Comparison of ENCODE assay signal across 11 cellular contexts in genomic region chr1:174912243-174912642, GRCh38.
DNase-seq lines count a peak whose midpoint lies in the region; ATAC-seq lines count a peak whose summit lies in the region.
"Had no signal": no experiment of that assay in that cellular context is flagged by ENCODE, and none has a peak within 500 bp of the region (broad histone marks: within the 10 kb centered on the region; RNA-seq: fewer than 3 reads in every experiment).

No MANE protein-coding gene starts in this region.

- no peak overlapping the region for H3K4me2 ChIP-seq in Karpas-422 (ENCODE audit: low read depth, low read length, poor library complexity, severe bottlenecking)

- H3K9me3 ChIP-seq in Karpas-422 (ENCODE audit: low read length), result no peaks in the 10 kb centered on the region
- H3K9me3 ChIP-seq: sigmoid colon had no signal

- H2AFZ ChIP-seq in Karpas-422 (ENCODE audit: low read length), result no peak overlapping the region

- peaks cover 35% of the 10 kb centered on the region for H3K4me1 Mint-ChIP-seq in activated naive CD8-positive, alpha-beta T cell treated with anti-CD3 and anti-CD28 coated beads, Interleukin-2, amount 50 U/mL, for 24 hours
- H3K4me1 Mint-ChIP-seq in stimulated activated memory B cell treated with anti-CD40 and anti-IgM and Interleukin-4, amounts not matched to agents 10 μg/mL and 1 μg/mL and 100 μg/mL, for 72 hours, result peaks cover 17% of the 10 kb centered on the region

- DNase-seq in activated T-cell treated with anti-CD3 and anti-CD28 coated beads for 48 hours (ENCODE audit: low read depth) (peak; percentile 24), Karpas-422 (no peak), SW480 (ENCODE audit: low spot score) (no peak)
- DNase-seq in activated T-cell treated with anti-CD3 and anti-CD28 coated beads, Interleukin-2, amount 50 U/mL, for 1 hour, result no peak
- peak; percentile 10 for DNase-seq in activated naive CD8-positive, alpha-beta T cell treated with anti-CD3 and anti-CD28 coated beads, Interleukin-2, amount 50 U/mL, for 24 hours
- DNase-seq: DMS153, left colon, sigmoid colon had no signal

- no peaks in the 10 kb centered on the region for H3K79me2 ChIP-seq in Karpas-422 (ENCODE audit: low read length)

- no peaks in the 10 kb centered on the region for H3K9me2 ChIP-seq in Karpas-422 (replicated peaks; ENCODE audit: insufficient read depth, low read length)

- ATAC-seq in HG03159 (IDR thresholded peaks at IDR 0.05; ENCODE audit: unreplicated experiment), result peak; percentile 54
- ATAC-seq in activated naive CD8-positive, alpha-beta T cell treated with anti-CD3 and anti-CD28 coated beads, Interleukin-2, amount 50 U/mL, for 24 hours, result peak; percentile 81
- peak; percentile 58 for ATAC-seq in stimulated activated memory B cell treated with anti-CD40 and anti-IgM and Interleukin-4, amounts not matched to agents 10 μg/mL and 1 μg/mL and 100 μg/mL, for 72 hours
- no peak for ATAC-seq in HG03135 (IDR thresholded peaks at IDR 0.05; ENCODE audit: unreplicated experiment)

- peaks cover 5% of the 10 kb centered on the region for H3K4me1 ChIP-seq in Karpas-422 (ENCODE audit: low read length)
- H3K4me1 ChIP-seq: sigmoid colon had no signal

- peaks cover 4% of the 10 kb centered on the region for H3K36me3 Mint-ChIP-seq in activated naive CD8-positive, alpha-beta T cell treated with anti-CD3 and anti-CD28 coated beads, Interleukin-2, amount 50 U/mL, for 24 hours (ENCODE audit: low read depth)
- H3K36me3 Mint-ChIP-seq in stimulated activated memory B cell treated with anti-CD40 and anti-IgM and Interleukin-4, amounts not matched to agents 10 μg/mL and 1 μg/mL and 100 μg/mL, for 72 hours, result peaks cover 15% of the 10 kb centered on the region

- peak overlapping the region; percentile 35 for H3K27ac Mint-ChIP-seq in activated naive CD8-positive, alpha-beta T cell treated with anti-CD3 and anti-CD28 coated beads, Interleukin-2, amount 50 U/mL, for 24 hours
- peak overlapping the region; percentile 55 for H3K27ac Mint-ChIP-seq in stimulated activated memory B cell treated with anti-CD40 and anti-IgM and Interleukin-4, amounts not matched to agents 10 μg/mL and 1 μg/mL and 100 μg/mL, for 72 hours

- no peak overlapping the region for H3K9ac ChIP-seq in Karpas-422 (ENCODE audit: low read length)

- no peak overlapping the region for H3K27ac ChIP-seq in Karpas-422 (ENCODE audit: low read length)
- H3K27ac ChIP-seq: sigmoid colon had no signal

- no peak overlapping the region for H3K4me3 Mint-ChIP-seq in activated naive CD8-positive, alpha-beta T cell treated with anti-CD3 and anti-CD28 coated beads, Interleukin-2, amount 50 U/mL, for 24 hours
- no peak overlapping the region for H3K4me3 Mint-ChIP-seq in stimulated activated memory B cell treated with anti-CD40 and anti-IgM and Interleukin-4, amounts not matched to agents 10 μg/mL and 1 μg/mL and 100 μg/mL, for 72 hours

- no peaks in the 10 kb centered on the region for H3K27me3 ChIP-seq in Karpas-422 (ENCODE audit: low read length)
- H3K27me3 ChIP-seq: sigmoid colon had no signal

- H3K9me3 Mint-ChIP-seq in activated naive CD8-positive, alpha-beta T cell treated with anti-CD3 and anti-CD28 coated beads, Interleukin-2, amount 50 U/mL, for 24 hours, result peaks cover 5% of the 10 kb centered on the region
- no peaks in the 10 kb centered on the region for H3K9me3 Mint-ChIP-seq in stimulated activated memory B cell treated with anti-CD40 and anti-IgM and Interleukin-4, amounts not matched to agents 10 μg/mL and 1 μg/mL and 100 μg/mL, for 72 hours

- H4K20me1 ChIP-seq in Karpas-422 (ENCODE audit: insufficient read depth, low read depth, low read length), result no peaks in the 10 kb centered on the region

- H3K36me3 ChIP-seq in Karpas-422 (ENCODE audit: insufficient read depth, low read length), result no peaks in the 10 kb centered on the region
- H3K36me3 ChIP-seq: sigmoid colon had no signal

- no peaks in the 10 kb centered on the region for H3K27me3 Mint-ChIP-seq in activated naive CD8-positive, alpha-beta T cell treated with anti-CD3 and anti-CD28 coated beads, Interleukin-2, amount 50 U/mL, for 24 hours
- no peaks in the 10 kb centered on the region for H3K27me3 Mint-ChIP-seq in stimulated activated memory B cell treated with anti-CD40 and anti-IgM and Interleukin-4, amounts not matched to agents 10 μg/mL and 1 μg/mL and 100 μg/mL, for 72 hours

- no peak overlapping the region for H3K4me3 ChIP-seq in Karpas-422 (ENCODE audit: low read length)
- H3K4me3 ChIP-seq: sigmoid colon had no signal

Comparison
In these comparisons a context has a peak if more than half of its experiments do, and no peak if none do; other contexts are left out.
1. DNase-seq: peak in activated T-cell treated with anti-CD3 and anti-CD28 coated beads for 48 hours (single experiment) and activated naive CD8-positive, alpha-beta T cell treated with anti-CD3 and anti-CD28 coated beads, Interleukin-2, amount 50 U/mL, for 24 hours (single experiment); none in activated T-cell treated with anti-CD3 and anti-CD28 coated beads, Interleukin-2, amount 50 U/mL, for 1 hour (single experiment), Karpas-422 (single experiment) and SW480 (single experiment).